ENCODE assay signal across 16 cellular contexts in genomic region chr6:31096656-31097055, GRCh38. TPM values are rescaled to one million over a fixed set of nuclear protein-coding genes. Genes with fewer than 3 reads are reported as not detected.
A peak's percentile ranks its signal among the peaks of the same experiment; 100 is the strongest.
DNase-seq lines count a peak whose midpoint lies in the region; ATAC-seq and TF ChIP-seq lines count a peak whose summit lies in the region.
"Had no signal": no experiment of that assay in that cellular context is flagged by ENCODE, and none has a peak within 500 bp of the region (broad histone marks: within the 10 kb centered on the region; RNA-seq: fewer than 3 reads in every experiment).

No MANE protein-coding gene starts in this region.

- H3K4me3 ChIP-seq in BLaER1 treated with 17β-estradiol and CSF1 and Interleukin-3, amounts not matched to agents 10 nM and 100 nM = no peak overlapping the region
- H3K4me3 ChIP-seq in CD8-positive, alpha-beta T cell (ENCODE audit: low read depth, low read length) = no peak overlapping the region
- H3K4me3 ChIP-seq: A549, HAP-1 had no signal

- peaks cover 31 to 49% (median 35%) of the 10 kb centered on the region in 10 experiments for H3K4me1 ChIP-seq in BLaER1 treated with 17β-estradiol and CSF1 and Interleukin-3, amounts not matched to agents 10 nM and 100 nM
- H3K4me1 ChIP-seq in CD8-positive, alpha-beta T cell (ENCODE audit: insufficient read depth, low read length) = peaks cover 42% of the 10 kb centered on the region

- no peaks in the 10 kb centered on the region for H3K36me3 Mint-ChIP-seq in CD8-positive, alpha-beta T cell
- peaks cover 3% of the 10 kb centered on the region for H3K36me3 Mint-ChIP-seq in chondrocyte (ENCODE audit: low read depth)
- H3K36me3 Mint-ChIP-seq: IgD-negative memory B cell had no signal

- CTCF ChIA-PET in CD8-positive, alpha-beta T cell (lab: Charles Lee) = interaction anchor here (0.5 to 1.5 kb wide), 4 partner anchors 16 to 489 kb away, joined by 3 to 4 read pairs (median 4); no protein-coding TSS in a partner anchor

- no peaks in the 10 kb centered on the region for H3K27me3 ChIP-seq in BLaER1 treated with 17β-estradiol and CSF1 and Interleukin-3, amounts not matched to agents 10 nM and 100 nM
- no peaks in the 10 kb centered on the region for H3K27me3 ChIP-seq in CD8-positive, alpha-beta T cell (ENCODE audit: insufficient read depth, low read length)

- H3K9me3 ChIP-seq in BLaER1 treated with 17β-estradiol and CSF1 and Interleukin-3, amounts not matched to agents 10 nM and 100 nM (replicated peaks in 1 of 11) = no peaks in the 10 kb centered on the region
- H3K9me3 ChIP-seq in CD8-positive, alpha-beta T cell (ENCODE audit: low read length) = no peaks in the 10 kb centered on the region
- H3K9me3 ChIP-seq: A549 had no signal

- POLR2A ChIA-PET in CD8-positive, alpha-beta T cell (lab: Charles Lee) = no interaction called here

- intact Hi-C loops in CD8-positive, alpha-beta T cell (cut with DNase I, micrococcal nuclease) = no loop called here

- no peaks in the 10 kb centered on the region for H3K9me3 Mint-ChIP-seq in CD8-positive, alpha-beta T cell
- H3K9me3 Mint-ChIP-seq in chondrocyte (ENCODE audit: low read depth) = no peaks in the 10 kb centered on the region

- H3K4me3 Mint-ChIP-seq in CD8-positive, alpha-beta T cell = peak overlapping the region; percentile 31
- no peak overlapping the region for H3K4me3 Mint-ChIP-seq in chondrocyte (ENCODE audit: unreplicated experiment)
- H3K4me3 Mint-ChIP-seq: IgD-negative memory B cell had no signal

- H3K27me3 Mint-ChIP-seq in CD8-positive, alpha-beta T cell (ENCODE audit: low read depth) = no peaks in the 10 kb centered on the region
- peaks cover 9% of the 10 kb centered on the region for H3K27me3 Mint-ChIP-seq in chondrocyte (ENCODE audit: low read depth)

- no peak overlapping the region for H3K27ac ChIP-seq in BLaER1 treated with 17β-estradiol and CSF1 and Interleukin-3, amounts not matched to agents 10 nM and 100 nM
- no peak overlapping the region for H3K27ac ChIP-seq in CD8-positive, alpha-beta T cell (ENCODE audit: low read depth, low read length)
- H3K27ac ChIP-seq: A549 had no signal

- peak overlapping the region in 9 of 11 experiments; percentile 15 to 85 (median 29); a peak in 9 of 22 replicates for H3K4me2 ChIP-seq in BLaER1 treated with 17β-estradiol and CSF1 and Interleukin-3, amounts not matched to agents 10 nM and 100 nM
- H3K4me2 ChIP-seq: A549 had no signal

- H3K27ac Mint-ChIP-seq in CD8-positive, alpha-beta T cell = peak overlapping the region; percentile 72
- H3K27ac Mint-ChIP-seq in chondrocyte (ENCODE audit: unreplicated experiment) = no peak overlapping the region
- H3K27ac Mint-ChIP-seq: IgD-negative memory B cell had no signal

- H3K36me3 ChIP-seq in BLaER1 treated with 17β-estradiol and CSF1 and Interleukin-3, amounts not matched to agents 10 nM and 100 nM = no peaks in the 10 kb centered on the region
- H3K36me3 ChIP-seq in CD8-positive, alpha-beta T cell (ENCODE audit: insufficient read depth, low read length) = no peaks in the 10 kb centered on the region
- H3K36me3 ChIP-seq: HAP-1 had no signal

- no peaks in the 10 kb centered on the region for H4K20me1 ChIP-seq in BLaER1 treated with 17β-estradiol and CSF1 and Interleukin-3, amounts not matched to agents 10 nM and 100 nM

- no peak for ATAC-seq in CD8-positive, alpha-beta T cell
- ATAC-seq in SK-N-SH treated with all-trans-retinoic acid at 6 μM for 48 hours (no peak), GM18502 (IDR thresholded peaks at IDR 0.05; ENCODE audit: poor library complexity, unreplicated experiment) (no peak)
- ATAC-seq: A549 had no signal

- no peak overlapping the region for H3K9ac ChIP-seq in BLaER1 treated with 17β-estradiol and CSF1 and Interleukin-3, amounts not matched to agents 10 nM and 100 nM

- TF ChIP-seq CTCF in CD8-positive, alpha-beta T cell (IDR thresholded peaks at IDR 0.05) = no peak
- TF ChIP-seq CTCF in chondrocyte (IDR thresholded peaks at IDR 0.05) = no peak

- no peak for DNase-seq in CD8-positive, alpha-beta T cell
- peak; percentile 72 for DNase-seq in NCI-H2227 treated with DMSO at 0.1 percent for 48 hours (lab: John Stamatoyannopoulos, UW)
- DNase-seq in chondrocyte (ENCODE audit: low spot score) = peak; percentile 29
- no peak for DNase-seq in NCI-H2107 (lab: John Stamatoyannopoulos, UW)
- DNase-seq in T1000 (lab: John Stamatoyannopoulos, UW) = no peak
- DNase-seq: Calu3, DMS 273 treated with DMSO at 0.1 percent for 48 hours had no signal

- peaks cover 46% of the 10 kb centered on the region for H3K4me1 Mint-ChIP-seq in CD8-positive, alpha-beta T cell (ENCODE audit: low read depth)
- peaks cover 2% of the 10 kb centered on the region for H3K4me1 Mint-ChIP-seq in chondrocyte (ENCODE audit: low read depth)

TF ChIP-seq in SK-N-SH treated with all-trans-retinoic acid at 6 μM for 48 hours, 23 proteins besides CTCF, POLR2A, EP300 and RAD21 (continues in another document):
- TF ChIP-seq CSRNP3 (CRISPR knock-in tag; IDR thresholded peaks at IDR 0.05) (no peak), TCF4 (CRISPR knock-in tag; IDR thresholded peaks at IDR 0.05; ENCODE audit: borderline replicate concordance) (no peak), GLIS3 (CRISPR knock-in tag; IDR thresholded peaks at IDR 0.05) (no peak), BACH2 (CRISPR knock-in tag; IDR thresholded peaks at IDR 0.05; ENCODE audit: borderline replicate concordance) (no peak), POU6F1 (CRISPR knock-in tag; IDR thresholded peaks at IDR 0.05; ENCODE audit: borderline replicate concordance, low read depth) (no peak), ZNF8 (CRISPR knock-in tag; IDR thresholded peaks at IDR 0.05) (no peak), ZFP3 (CRISPR knock-in tag; IDR thresholded peaks at IDR 0.05) (no peak), PATZ1 (CRISPR knock-in tag; IDR thresholded peaks at IDR 0.05; ENCODE audit: borderline replicate concordance) (no peak), CREB5 (CRISPR knock-in tag; IDR thresholded peaks at IDR 0.05; ENCODE audit: low read depth) (no peak), PPARA (CRISPR knock-in tag; IDR thresholded peaks at IDR 0.05; ENCODE audit: borderline replicate concordance) (no peak), ARNTL (CRISPR knock-in tag; IDR thresholded peaks at IDR 0.05; ENCODE audit: borderline replicate concordance, low read depth) (no peak), ISL1 (CRISPR knock-in tag; IDR thresholded peaks at IDR 0.05) (no peak), CSDC2 (CRISPR knock-in tag; IDR thresholded peaks at IDR 0.05) (no peak)

RNA-seq across cellular contexts. Expression of gene C6orf15, which starts 15.7 kb away (rescaled TPM):
- not detected for total RNA-seq in CD8-positive, alpha-beta T cell
- total RNA-seq in chondrocyte = 0.37 TPM in 1 of 3 replicates, not detected in the others
- total RNA-seq: Calu3, Daoy, H1 had no signal

RNA-seq across cellular contexts. Expression of gene PSORS1C1, which starts 17.9 kb away (rescaled TPM):
- total RNA-seq in CD8-positive, alpha-beta T cell = not detected
- 4.2 to 6.0 TPM (median 5.5 TPM) in 3 replicates for total RNA-seq in chondrocyte

RNA-seq across cellular contexts. Expression of gene CDSN, which starts 23.6 kb away (rescaled TPM):
- not detected for total RNA-seq in CD8-positive, alpha-beta T cell
- 0.12 TPM in 1 of 3 replicates, not detected in the others for total RNA-seq in chondrocyte
- total RNA-seq: Daoy, H1 had no signal

RNA-seq across cellular contexts. Expression of gene PSORS1C2, which starts 42.2 kb away (rescaled TPM):
- not detected for total RNA-seq in CD8-positive, alpha-beta T cell
- not detected in 3 replicates for total RNA-seq in chondrocyte
- total RNA-seq: Calu3, Daoy, H1, HT-29 had no signal

Comparison
In these comparisons a context has a peak if more than half of its experiments do, and no peak if none do; other contexts are left out.
1. DNase-seq: peak in NCI-H2227 treated with DMSO at 0.1 percent for 48 hours (single experiment) and chondrocyte (single experiment); none in CD8-positive, alpha-beta T cell (0 of 7), NCI-H2107 (single experiment) and T1000 (single experiment).